In the genomic region with DNA sequence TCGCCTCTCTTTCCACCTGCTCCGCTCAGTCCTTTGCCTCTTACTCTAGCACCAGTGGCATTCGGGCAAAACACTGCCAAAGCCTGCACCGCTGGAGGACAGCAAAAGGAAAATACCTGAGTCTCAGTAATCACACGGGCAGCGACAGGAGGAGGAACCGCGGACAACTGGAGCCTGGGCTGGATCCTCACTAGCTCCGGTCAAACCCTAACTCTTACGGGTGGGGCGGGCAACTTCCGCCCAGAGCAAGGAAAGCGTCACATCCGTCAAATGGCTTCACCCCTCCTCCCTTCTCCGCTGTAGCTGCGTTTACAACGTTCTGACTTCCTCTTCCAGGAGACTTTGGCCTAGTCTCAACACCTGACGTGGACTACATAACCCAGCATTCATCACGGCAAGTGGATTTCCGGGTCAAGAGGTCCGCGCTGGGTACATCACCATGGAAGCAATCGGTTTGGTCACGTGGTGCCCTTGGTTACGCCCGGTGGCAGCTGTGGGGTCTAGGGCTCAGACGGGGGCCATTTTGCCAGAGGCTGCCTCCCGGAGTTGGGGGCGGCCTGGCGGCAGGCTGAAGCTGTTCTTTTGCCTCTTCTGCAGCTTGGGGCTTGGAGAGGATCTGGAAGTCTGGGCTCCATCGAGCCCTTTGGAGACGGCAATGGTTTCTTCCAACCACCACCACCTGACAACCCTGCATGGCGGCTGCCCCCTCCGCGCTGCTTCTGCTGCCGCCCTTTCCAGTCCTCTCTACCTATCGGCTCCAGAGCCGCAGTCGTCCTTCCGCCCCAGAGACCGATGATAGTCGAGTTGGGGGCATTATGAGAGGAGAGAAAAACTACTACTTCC, we compare ENCODE assay signal across 8 cellular contexts. TPM values are rescaled to one million over a fixed set of nuclear protein-coding genes. Genes with fewer than 3 reads are reported as not detected.
DNase-seq lines count a peak whose midpoint lies in the region; ATAC-seq and TF ChIP-seq lines count a peak whose summit lies in the region.

A gene with protein sequence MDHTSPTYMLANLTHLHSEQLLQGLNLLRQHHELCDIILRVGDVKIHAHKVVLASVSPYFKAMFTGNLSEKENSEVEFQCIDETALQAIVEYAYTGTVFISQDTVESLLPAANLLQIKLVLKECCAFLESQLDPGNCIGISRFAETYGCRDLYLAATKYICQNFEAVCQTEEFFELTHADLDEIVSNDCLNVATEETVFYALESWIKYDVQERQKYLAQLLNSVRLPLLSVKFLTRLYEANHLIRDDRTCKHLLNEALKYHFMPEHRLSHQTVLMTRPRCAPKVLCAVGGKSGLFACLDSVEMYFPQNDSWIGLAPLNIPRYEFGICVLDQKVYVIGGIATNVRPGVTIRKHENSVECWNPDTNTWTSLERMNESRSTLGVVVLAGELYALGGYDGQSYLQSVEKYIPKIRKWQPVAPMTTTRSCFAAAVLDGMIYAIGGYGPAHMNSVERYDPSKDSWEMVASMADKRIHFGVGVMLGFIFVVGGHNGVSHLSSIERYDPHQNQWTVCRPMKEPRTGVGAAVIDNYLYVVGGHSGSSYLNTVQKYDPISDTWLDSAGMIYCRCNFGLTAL (minus strand): TSS at position 218 of the 843 bp plus-strand sequence. CDS start 16,019 bp downstream, outside the sequence.
A gene with protein sequence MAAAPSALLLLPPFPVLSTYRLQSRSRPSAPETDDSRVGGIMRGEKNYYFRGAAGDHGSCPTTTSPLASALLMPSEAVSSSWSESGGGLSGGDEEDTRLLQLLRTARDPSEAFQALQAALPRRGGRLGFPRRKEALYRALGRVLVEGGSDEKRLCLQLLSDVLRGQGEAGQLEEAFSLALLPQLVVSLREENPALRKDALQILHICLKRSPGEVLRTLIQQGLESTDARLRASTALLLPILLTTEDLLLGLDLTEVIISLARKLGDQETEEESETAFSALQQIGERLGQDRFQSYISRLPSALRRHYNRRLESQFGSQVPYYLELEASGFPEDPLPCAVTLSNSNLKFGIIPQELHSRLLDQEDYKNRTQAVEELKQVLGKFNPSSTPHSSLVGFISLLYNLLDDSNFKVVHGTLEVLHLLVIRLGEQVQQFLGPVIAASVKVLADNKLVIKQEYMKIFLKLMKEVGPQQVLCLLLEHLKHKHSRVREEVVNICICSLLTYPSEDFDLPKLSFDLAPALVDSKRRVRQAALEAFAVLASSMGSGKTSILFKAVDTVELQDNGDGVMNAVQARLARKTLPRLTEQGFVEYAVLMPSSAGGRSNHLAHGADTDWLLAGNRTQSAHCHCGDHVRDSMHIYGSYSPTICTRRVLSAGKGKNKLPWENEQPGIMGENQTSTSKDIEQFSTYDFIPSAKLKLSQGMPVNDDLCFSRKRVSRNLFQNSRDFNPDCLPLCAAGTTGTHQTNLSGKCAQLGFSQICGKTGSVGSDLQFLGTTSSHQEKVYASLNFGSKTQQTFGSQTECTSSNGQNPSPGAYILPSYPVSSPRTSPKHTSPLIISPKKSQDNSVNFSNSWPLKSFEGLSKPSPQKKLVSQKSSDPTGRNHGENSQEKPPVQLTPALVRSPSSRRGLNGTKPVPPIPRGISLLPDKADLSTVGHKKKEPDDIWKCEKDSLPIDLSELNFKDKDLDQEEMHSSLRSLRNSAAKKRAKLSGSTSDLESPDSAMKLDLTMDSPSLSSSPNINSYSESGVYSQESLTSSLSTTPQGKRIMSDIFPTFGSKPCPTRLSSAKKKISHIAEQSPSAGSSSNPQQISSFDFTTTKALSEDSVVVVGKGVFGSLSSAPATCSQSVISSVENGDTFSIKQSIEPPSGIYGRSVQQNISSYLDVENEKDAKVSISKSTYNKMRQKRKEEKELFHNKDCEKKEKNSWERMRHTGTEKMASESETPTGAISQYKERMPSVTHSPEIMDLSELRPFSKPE (N-terminal part only) (plus strand): TSS at position 461 of the 843 bp plus-strand sequence. CDS start 232 bp downstream, at position 693.

- no peak within 1 kb of the TSS for H3K4me3 Mint-ChIP-seq in activated T-helper 17 cell treated with anti-CD3 and anti-CD28 coated beads, Interleukin-2, amount 50 U/mL, for 72 hours
- no peak within 1 kb of the TSS for H3K4me3 Mint-ChIP-seq in natural killer cell

- H3K27me3 Mint-ChIP-seq in activated T-helper 17 cell treated with anti-CD3 and anti-CD28 coated beads, Interleukin-2, amount 50 U/mL, for 72 hours, result no peaks in the 10 kb centered on the region
- H3K27me3 Mint-ChIP-seq in natural killer cell (ENCODE audit: low read depth in 2 of 2), result no peaks in the 10 kb centered on the region

- peak; percentile 100 for DNase-seq in EH (ENCODE audit: low read depth)
- peak; percentile 78 for DNase-seq in GOT3 (lab: John Stamatoyannopoulos, UW)
- peak; percentile 100 for DNase-seq in LHCN-M2 (ENCODE audit: low read depth)
- DNase-seq in RPMI7951 (ENCODE audit: low read depth), result peak; percentile 99
- DNase-seq in fibroblast of pulmonary artery (ENCODE audit: low read depth), result peak; percentile 100
- DNase-seq in natural killer cell, result peak; percentile 93
- DNase-seq in stimulated activated naive CD4-positive, alpha-beta T cell treated with Interleukin-2 at 50 U/mL for 16 hours (lab: John Stamatoyannopoulos, UW), result peak; percentile 97

- no peak within 1 kb of the TSS for H3K27ac Mint-ChIP-seq in activated T-helper 17 cell treated with anti-CD3 and anti-CD28 coated beads, Interleukin-2, amount 50 U/mL, for 72 hours
- no peak within 1 kb of the TSS for H3K27ac Mint-ChIP-seq in natural killer cell

- H3K4me1 Mint-ChIP-seq in activated T-helper 17 cell treated with anti-CD3 and anti-CD28 coated beads, Interleukin-2, amount 50 U/mL, for 72 hours, result peaks cover 26% of the 10 kb centered on the region
- peaks cover 41 to 44% of the 10 kb centered on the region in 2 donors for H3K4me1 Mint-ChIP-seq in natural killer cell

- peaks cover under 1% of the 10 kb centered on the region for H3K9me3 Mint-ChIP-seq in activated T-helper 17 cell treated with anti-CD3 and anti-CD28 coated beads, Interleukin-2, amount 50 U/mL, for 72 hours
- H3K9me3 Mint-ChIP-seq in natural killer cell, result peaks cover 4 to 5% of the 10 kb centered on the region in 2 donors

- ATAC-seq in activated T-helper 17 cell treated with anti-CD3 and anti-CD28 coated beads, Interleukin-2, amount 50 U/mL, for 72 hours (replicated peaks), result peak; percentile 95
- ATAC-seq in natural killer cell, result peak; percentile 89 to 98 (median 93)

- H3K36me3 Mint-ChIP-seq in activated T-helper 17 cell treated with anti-CD3 and anti-CD28 coated beads, Interleukin-2, amount 50 U/mL, for 72 hours (ENCODE audit: low read depth), result peaks cover 17% of the 10 kb centered on the region
- peaks cover 16% of the 10 kb centered on the region for H3K36me3 Mint-ChIP-seq in natural killer cell

- TF ChIP-seq CTCF in fibroblast of pulmonary artery (IDR thresholded peaks at IDR 0.05; ENCODE audit: low read length, missing control alignments) (no peak), natural killer cell (IDR thresholded peaks at IDR 0.05) (no peak)

- H3K4me3 ChIP-seq in fibroblast of pulmonary artery (replicated peaks; ENCODE audit: low read depth, low read length), result peak within 1 kb of the TSS; percentile 87

- intact Hi-C loops in natural killer cell (cut with micrococcal nuclease), result loop anchor here (1.0 kb wide), 4 partner anchors 65 to 291 kb away; a partner anchor contains a TSS

RNA-seq across cellular contexts. Expression of the first gene that starts in this region (rescaled TPM):
- total RNA-seq in LHCN-M2 (2014; rRNA removed) (4.2 and 4.5 TPM in 2 replicates), natural killer cell (10 to 100 TPM; 47.6 to 59.7 (median 56.0) TPM)
- polyA plus RNA-seq in LHCN-M2 (2012), result 1.3 TPM
- total RNA-seq in RPMI7951 (2014; rRNA removed; shearing (Covaris generic)), result 6.7 and 9.0 TPM in 2 replicates
- 10 to 100 TPM; 13.0 to 25.7 TPM for total RNA-seq in activated T-helper 17 cell treated with anti-CD3 and anti-CD28 coated beads, Interleukin-2, amount 50 U/mL, for 72 hours

RNA-seq across cellular contexts. Expression of the second gene that starts in this region (rescaled TPM):
- total RNA-seq in LHCN-M2 (2014; rRNA removed) (18.1 and 20.7 TPM in 2 replicates), natural killer cell (10 to 100 TPM; 17.4 to 21.4 (median 19.6) TPM)
- 3.4 TPM for polyA plus RNA-seq in LHCN-M2 (2012)
- total RNA-seq in RPMI7951 (2014; rRNA removed; shearing (Covaris generic)), result 6.1 and 12.7 TPM in 2 replicates
- total RNA-seq in activated T-helper 17 cell treated with anti-CD3 and anti-CD28 coated beads, Interleukin-2, amount 50 U/mL, for 72 hours, result 1 to 10 TPM; 5.0 to 8.3 TPM

Comparison
In these comparisons a context has a peak if more than half of its experiments do, and no peak if none do; other contexts are left out.
1. Peak in every context shown above with its lines: DNase-seq, ATAC-seq and H3K4me3 ChIP-seq.